ENCODE assay signal across 1 cellular context in the genomic region with DNA sequence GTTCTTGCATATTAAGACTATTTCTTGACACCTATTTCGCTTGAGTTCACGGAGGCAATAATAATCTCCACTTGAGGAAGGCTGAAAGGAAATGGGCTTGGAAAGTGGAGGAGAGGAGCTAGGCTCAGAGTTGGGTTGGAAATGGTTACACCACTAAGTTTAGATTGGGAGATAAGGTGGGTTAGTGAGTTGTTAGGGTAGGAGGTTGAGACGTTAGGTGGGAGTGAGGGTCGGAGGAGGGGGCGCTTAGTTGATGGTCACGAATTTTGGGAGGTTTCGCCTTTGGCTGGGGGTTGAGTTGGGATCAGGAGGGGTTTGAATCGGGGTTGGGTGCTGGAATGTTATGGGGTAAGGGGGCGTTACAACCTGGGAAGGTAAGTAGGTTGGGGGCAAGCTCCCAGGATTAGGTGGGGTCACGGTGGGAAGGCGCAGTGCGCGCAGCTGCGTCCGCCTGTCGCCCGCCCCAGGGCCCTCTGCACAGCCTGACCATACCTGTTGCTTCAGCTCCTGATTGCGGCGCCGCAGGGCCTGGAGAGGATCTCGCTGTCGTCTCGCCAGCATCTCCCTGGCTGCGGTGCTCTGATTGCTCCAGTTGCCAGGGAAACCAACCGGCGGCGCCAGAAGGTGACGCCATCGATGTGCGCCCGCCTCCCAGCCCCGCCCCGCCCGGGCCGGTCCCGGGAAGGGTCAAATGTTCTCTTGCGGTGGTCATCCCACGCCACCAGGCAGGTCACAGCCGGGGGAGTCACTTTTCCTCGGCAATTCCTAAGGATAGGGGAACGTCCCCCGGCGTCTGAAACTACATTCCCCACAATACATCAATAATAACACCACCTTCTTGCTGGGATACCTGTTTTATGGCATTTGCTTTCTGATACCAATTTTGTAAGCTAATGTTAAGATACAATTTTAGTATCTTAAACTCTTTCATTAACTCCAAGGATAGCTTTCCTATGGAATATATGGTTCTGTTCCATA.
A peak's percentile ranks its signal among the peaks of the same experiment; 100 is the strongest.
TF ChIP-seq lines count a peak whose summit lies in the region.

Gene NPHP1 (minus strand): TSS at position 606 of the 978 bp plus-strand sequence. CDS start 45 bp downstream, at position 561.

TF ChIP-seq in GM12878, 131 proteins besides CTCF, POLR2A, EP300 and RAD21 (continued from another document and continues in another):
- TF ChIP-seq, protein P1, sequence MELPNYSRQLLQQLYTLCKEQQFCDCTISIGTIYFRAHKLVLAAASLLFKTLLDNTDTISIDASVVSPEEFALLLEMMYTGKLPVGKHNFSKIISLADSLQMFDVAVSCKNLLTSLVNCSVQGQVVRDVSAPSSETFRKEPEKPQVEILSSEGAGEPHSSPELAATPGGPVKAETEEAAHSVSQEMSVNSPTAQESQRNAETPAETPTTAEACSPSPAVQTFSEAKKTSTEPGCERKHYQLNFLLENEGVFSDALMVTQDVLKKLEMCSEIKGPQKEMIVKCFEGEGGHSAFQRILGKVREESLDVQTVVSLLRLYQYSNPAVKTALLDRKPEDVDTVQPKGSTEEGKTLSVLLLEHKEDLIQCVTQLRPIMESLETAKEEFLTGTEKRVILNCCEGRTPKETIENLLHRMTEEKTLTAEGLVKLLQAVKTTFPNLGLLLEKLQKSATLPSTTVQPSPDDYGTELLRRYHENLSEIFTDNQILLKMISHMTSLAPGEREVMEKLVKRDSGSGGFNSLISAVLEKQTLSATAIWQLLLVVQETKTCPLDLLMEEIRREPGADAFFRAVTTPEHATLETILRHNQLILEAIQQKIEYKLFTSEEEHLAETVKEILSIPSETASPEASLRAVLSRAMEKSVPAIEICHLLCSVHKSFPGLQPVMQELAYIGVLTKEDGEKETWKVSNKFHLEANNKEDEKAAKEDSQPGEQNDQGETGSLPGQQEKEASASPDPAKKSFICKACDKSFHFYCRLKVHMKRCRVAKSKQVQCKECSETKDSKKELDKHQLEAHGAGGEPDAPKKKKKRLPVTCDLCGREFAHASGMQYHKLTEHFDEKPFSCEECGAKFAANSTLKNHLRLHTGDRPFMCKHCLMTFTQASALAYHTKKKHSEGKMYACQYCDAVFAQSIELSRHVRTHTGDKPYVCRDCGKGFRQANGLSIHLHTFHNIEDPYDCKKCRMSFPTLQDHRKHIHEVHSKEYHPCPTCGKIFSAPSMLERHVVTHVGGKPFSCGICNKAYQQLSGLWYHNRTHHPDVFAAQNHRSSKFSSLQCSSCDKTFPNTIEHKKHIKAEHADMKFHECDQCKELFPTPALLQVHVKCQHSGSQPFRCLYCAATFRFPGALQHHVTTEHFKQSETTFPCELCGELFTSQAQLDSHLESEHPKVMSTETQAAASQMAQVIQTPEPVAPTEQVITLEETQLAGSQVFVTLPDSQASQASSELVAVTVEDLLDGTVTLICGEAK (IDR thresholded peaks at IDR 0.05; ENCODE audit: borderline replicate concordance), result peak; percentile 49; the same call in 1 of the 2 replicates
- no peak for TF ChIP-seq TCF3 (IDR thresholded peaks at IDR 0.05; ENCODE audit: borderline replicate concordance, insufficient read depth, low read depth, low read length)
- no peak for TF ChIP-seq RFX5 (IDR thresholded peaks at IDR 0.05; ENCODE audit: low read depth, low read length)
- TF ChIP-seq ZBED1 (IDR thresholded peaks at IDR 0.05; ENCODE audit: borderline replicate concordance), result no peak
- TF ChIP-seq YY1 (IDR thresholded peaks at IDR 0.05; ENCODE audit: low read depth, low read length), result peak; percentile 47; the same call in 1 of the 2 replicates
- 0 out of 2 replicates have a peak, but pooled peaks have one; percentile 31 for TF ChIP-seq SMAD5 (IDR thresholded peaks at IDR 0.05; ENCODE audit: low read depth)
- TF ChIP-seq USF1 (IDR thresholded peaks at IDR 0.05; ENCODE audit: borderline replicate concordance, extremely low read length, insufficient read depth, low read depth, low read length), result no peak
- TF ChIP-seq, protein P2, sequence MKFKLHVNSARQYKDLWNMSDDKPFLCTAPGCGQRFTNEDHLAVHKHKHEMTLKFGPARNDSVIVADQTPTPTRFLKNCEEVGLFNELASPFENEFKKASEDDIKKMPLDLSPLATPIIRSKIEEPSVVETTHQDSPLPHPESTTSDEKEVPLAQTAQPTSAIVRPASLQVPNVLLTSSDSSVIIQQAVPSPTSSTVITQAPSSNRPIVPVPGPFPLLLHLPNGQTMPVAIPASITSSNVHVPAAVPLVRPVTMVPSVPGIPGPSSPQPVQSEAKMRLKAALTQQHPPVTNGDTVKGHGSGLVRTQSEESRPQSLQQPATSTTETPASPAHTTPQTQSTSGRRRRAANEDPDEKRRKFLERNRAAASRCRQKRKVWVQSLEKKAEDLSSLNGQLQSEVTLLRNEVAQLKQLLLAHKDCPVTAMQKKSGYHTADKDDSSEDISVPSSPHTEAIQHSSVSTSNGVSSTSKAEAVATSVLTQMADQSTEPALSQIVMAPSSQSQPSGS (IDR thresholded peaks at IDR 0.05; ENCODE audit: low read length), result no peak
- TF ChIP-seq BMI1 (IDR thresholded peaks at IDR 0.05; ENCODE audit: borderline replicate concordance), result peak; percentile 94
- TF ChIP-seq IRF3 (IDR thresholded peaks at IDR 0.05), result no peak
- TF ChIP-seq USF2 (IDR thresholded peaks at IDR 0.05; ENCODE audit: borderline replicate concordance, low read depth, low read length), result no peak
- no peak for TF ChIP-seq MTA2 (IDR thresholded peaks at IDR 0.05; ENCODE audit: low read depth)
- peak; percentile 54 to 94 for TF ChIP-seq SRF (IDR thresholded peaks at IDR 0.05; ENCODE audit: low read depth in 2 of 2, low read length in 2 of 2)
- no peak for TF ChIP-seq CUX1 (IDR thresholded peaks at IDR 0.05; ENCODE audit: insufficient replicate concordance, low read depth, low read length)
- no peak for TF ChIP-seq ESRRA (IDR thresholded peaks at IDR 0.05; ENCODE audit: low read length)
- TF ChIP-seq, protein P3, sequence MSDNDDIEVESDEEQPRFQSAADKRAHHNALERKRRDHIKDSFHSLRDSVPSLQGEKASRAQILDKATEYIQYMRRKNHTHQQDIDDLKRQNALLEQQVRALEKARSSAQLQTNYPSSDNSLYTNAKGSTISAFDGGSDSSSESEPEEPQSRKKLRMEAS (IDR thresholded peaks at IDR 0.05; ENCODE audit: low read depth, low read length), result no peak
- TF ChIP-seq, protein P4, sequence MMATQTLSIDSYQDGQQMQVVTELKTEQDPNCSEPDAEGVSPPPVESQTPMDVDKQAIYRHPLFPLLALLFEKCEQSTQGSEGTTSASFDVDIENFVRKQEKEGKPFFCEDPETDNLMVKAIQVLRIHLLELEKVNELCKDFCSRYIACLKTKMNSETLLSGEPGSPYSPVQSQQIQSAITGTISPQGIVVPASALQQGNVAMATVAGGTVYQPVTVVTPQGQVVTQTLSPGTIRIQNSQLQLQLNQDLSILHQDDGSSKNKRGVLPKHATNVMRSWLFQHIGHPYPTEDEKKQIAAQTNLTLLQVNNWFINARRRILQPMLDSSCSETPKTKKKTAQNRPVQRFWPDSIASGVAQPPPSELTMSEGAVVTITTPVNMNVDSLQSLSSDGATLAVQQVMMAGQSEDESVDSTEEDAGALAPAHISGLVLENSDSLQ (IDR thresholded peaks at IDR 0.05), result no peak
- no peak for TF ChIP-seq ZNF274 (IDR thresholded peaks at IDR 0.05; ENCODE audit: insufficient read depth, insufficient read length)
- TF ChIP-seq WRNIP1 (IDR thresholded peaks at IDR 0.05; ENCODE audit: borderline replicate concordance, low read depth, low read length), result no peak
- TF ChIP-seq, protein P5, sequence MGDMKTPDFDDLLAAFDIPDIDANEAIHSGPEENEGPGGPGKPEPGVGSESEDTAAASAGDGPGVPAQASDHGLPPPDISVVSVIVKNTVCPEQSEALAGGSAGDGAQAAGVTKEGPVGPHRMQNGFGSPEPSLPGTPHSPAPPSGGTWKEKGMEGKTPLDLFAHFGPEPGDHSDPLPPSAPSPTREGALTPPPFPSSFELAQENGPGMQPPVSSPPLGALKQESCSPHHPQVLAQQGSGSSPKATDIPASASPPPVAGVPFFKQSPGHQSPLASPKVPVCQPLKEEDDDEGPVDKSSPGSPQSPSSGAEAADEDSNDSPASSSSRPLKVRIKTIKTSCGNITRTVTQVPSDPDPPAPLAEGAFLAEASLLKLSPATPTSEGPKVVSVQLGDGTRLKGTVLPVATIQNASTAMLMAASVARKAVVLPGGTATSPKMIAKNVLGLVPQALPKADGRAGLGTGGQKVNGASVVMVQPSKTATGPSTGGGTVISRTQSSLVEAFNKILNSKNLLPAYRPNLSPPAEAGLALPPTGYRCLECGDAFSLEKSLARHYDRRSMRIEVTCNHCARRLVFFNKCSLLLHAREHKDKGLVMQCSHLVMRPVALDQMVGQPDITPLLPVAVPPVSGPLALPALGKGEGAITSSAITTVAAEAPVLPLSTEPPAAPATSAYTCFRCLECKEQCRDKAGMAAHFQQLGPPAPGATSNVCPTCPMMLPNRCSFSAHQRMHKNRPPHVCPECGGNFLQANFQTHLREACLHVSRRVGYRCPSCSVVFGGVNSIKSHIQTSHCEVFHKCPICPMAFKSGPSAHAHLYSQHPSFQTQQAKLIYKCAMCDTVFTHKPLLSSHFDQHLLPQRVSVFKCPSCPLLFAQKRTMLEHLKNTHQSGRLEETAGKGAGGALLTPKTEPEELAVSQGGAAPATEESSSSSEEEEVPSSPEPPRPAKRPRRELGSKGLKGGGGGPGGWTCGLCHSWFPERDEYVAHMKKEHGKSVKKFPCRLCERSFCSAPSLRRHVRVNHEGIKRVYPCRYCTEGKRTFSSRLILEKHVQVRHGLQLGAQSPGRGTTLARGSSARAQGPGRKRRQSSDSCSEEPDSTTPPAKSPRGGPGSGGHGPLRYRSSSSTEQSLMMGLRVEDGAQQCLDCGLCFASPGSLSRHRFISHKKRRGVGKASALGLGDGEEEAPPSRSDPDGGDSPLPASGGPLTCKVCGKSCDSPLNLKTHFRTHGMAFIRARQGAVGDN (IDR thresholded peaks at IDR 0.05), result no peak
- no peak for TF ChIP-seq SKIL (IDR thresholded peaks at IDR 0.05; ENCODE audit: low read depth, poor library complexity, severe bottlenecking)
- 0 out of 2 replicates have a peak, but pooled peaks have one; percentile 41 for TF ChIP-seq HDGF (IDR thresholded peaks at IDR 0.05)
- TF ChIP-seq BRCA1 (IDR thresholded peaks at IDR 0.05; ENCODE audit: low read depth, low read length), result no peak
- no peak for TF ChIP-seq SMAD1 (IDR thresholded peaks at IDR 0.05; ENCODE audit: low read depth, partially characterized antibody)
- TF ChIP-seq NFYA (IDR thresholded peaks at IDR 0.05; ENCODE audit: borderline replicate concordance, low read depth, low read length), result no peak
